ENCODE assay signal across 9 cellular contexts in the genomic region with DNA sequence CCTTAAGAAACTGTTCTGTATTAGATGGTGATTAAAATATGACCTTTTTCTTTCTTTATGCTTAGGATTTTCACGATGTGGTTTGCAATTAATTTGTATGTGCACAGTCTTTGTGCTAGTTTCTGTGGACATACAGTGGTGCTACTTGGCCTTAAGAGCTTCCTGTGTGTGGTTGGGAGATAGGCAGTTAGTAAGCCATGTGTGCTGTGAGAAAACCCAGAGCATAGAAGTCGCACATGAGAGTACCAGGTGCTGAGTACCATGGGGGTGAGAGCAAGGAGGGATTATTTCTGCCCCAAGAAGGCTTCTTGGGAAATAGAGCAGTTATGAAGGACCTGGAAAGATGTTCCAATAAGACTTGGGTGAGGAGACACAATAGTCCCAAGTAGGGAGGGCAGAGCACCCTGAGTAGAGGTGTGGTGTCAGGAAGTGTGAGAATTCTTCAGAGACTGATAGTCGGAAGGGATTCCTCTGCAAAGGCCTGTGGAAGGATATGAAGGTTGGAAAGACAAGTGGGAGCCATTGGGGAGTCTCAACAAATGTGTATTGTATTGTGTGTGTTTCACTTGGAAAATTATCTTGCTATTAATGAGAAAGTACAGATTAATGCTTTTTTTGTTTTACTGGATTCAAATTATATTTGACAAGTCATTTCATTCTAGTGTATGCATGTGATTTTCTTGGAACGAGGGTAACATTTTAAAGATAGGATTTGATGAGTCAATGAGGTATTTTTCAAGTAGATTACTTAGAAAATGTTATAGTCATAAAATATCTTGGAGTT.
DNase-seq lines count a peak whose midpoint lies in the region; ATAC-seq and TF ChIP-seq lines count a peak whose summit lies in the region.
"Had no signal": no experiment of that assay in that cellular context is flagged by ENCODE, and none has a peak within 500 bp of the region (broad histone marks: within the 10 kb centered on the region; RNA-seq: fewer than 3 reads in every experiment).

No MANE protein-coding gene starts in this region.

- TF ChIP-seq CTCF in adrenal gland (IDR thresholded peaks at IDR 0.05), result no peak

- no peak overlapping the region for H2AFZ ChIP-seq in trophoblast cell (ENCODE audit: insufficient read depth, low read length, poor library complexity)

- no peak overlapping the region for H3K14ac ChIP-seq in trophoblast cell (ENCODE audit: low read length)

- DNase-seq in Daoy (ENCODE audit: low read depth) (peak; percentile 85), adrenal gland (no peak), trophoblast cell (no peak), NCI-H1048 (lab: John Stamatoyannopoulos, UW) (no peak), SIG-M5 treated with dmso at 0.1 percent for 504 hours (lab: John Stamatoyannopoulos, UW; ENCODE audit: unreplicated experiment) (no peak), NCI-H1105 treated with DMSO at 0.1 percent for 48 hours (lab: John Stamatoyannopoulos, UW) (no peak)
- DNase-seq: lower lobe of right lung had no signal

- H3K9me3 ChIP-seq in adrenal gland (replicated peaks in 1 of 3), result no peaks in the 10 kb centered on the region
- H3K9me3 ChIP-seq in trophoblast cell (ENCODE audit: insufficient read depth, low read depth, low read length), result no peaks in the 10 kb centered on the region
- H3K9me3 ChIP-seq: lower lobe of right lung had no signal

- H3K4me3 ChIP-seq in adrenal gland (no peak overlapping the region), trophoblast cell (ENCODE audit: low read depth, low read length) (no peak overlapping the region)
- H3K4me3 ChIP-seq: lower lobe of right lung had no signal

- H2BK5ac ChIP-seq in trophoblast cell (ENCODE audit: low read depth, low read length, poor library complexity), result no peak overlapping the region

- H2BK12ac ChIP-seq in trophoblast cell (ENCODE audit: low read length), result no peak overlapping the region

- no peak overlapping the region for H2AK5ac ChIP-seq in trophoblast cell (ENCODE audit: low read length)

- intact Hi-C loops in adrenal gland (cut with DNase I), result no loop called here

- H3K79me2 ChIP-seq in trophoblast cell (ENCODE audit: control insufficient read depth, insufficient read depth, low read length, poor library complexity), result peaks cover 4% of the 10 kb centered on the region

- no peak overlapping the region for H4K12ac ChIP-seq in trophoblast cell (ENCODE audit: low read depth, low read length)

- H3K27ac ChIP-seq in adrenal gland, result peak overlapping the region in 3 of 5 donors; percentile 10 to 58 (median 27)
- no peak overlapping the region for H3K27ac ChIP-seq in trophoblast cell (ENCODE audit: low read depth, low read length)
- H3K27ac ChIP-seq: lower lobe of right lung had no signal

- 60 to 68% (median 65%) methylated on average over 4 of the region's 4 CpGs for WGBS in adrenal gland, 4 donors
- WGBS in trophoblast cell (ENCODE audit: extremely low coverage, insufficient coverage, insufficient read length), result no CpG with 5 or more reads among the region's 4 CpGs

- H3K4ac ChIP-seq in trophoblast cell (ENCODE audit: low read depth, low read length), result no peak overlapping the region

- no peaks in the 10 kb centered on the region for H3K27me3 ChIP-seq in adrenal gland
- H3K27me3 ChIP-seq in trophoblast cell (ENCODE audit: insufficient read depth, low read length), result no peaks in the 10 kb centered on the region

- H3K4me1 ChIP-seq in adrenal gland (replicated peaks in 1 of 2) (peaks cover 11 to 35% of the 10 kb centered on the region in 2 donors), trophoblast cell (ENCODE audit: control insufficient read depth in 1 of 2, insufficient read depth in 2 of 2, low read length in 2 of 2) (peaks cover 12 to 22% of the 10 kb centered on the region in 2 experiments)

- H3K36me3 ChIP-seq in adrenal gland (replicated peaks in 1 of 2) (no peaks in the 10 kb centered on the region), trophoblast cell (ENCODE audit: control insufficient read depth in 1 of 2, insufficient read depth in 2 of 2, low read length in 2 of 2) (no peaks in the 10 kb centered on the region)
- H3K36me3 ChIP-seq: lower lobe of right lung had no signal

- no peak overlapping the region for H4K91ac ChIP-seq in trophoblast cell (ENCODE audit: low read depth, low read length)

- peak overlapping the region; percentile 1 for H3K23ac ChIP-seq in trophoblast cell (ENCODE audit: low read length)

- H4K8ac ChIP-seq in trophoblast cell (ENCODE audit: low read depth, low read length), result no peak overlapping the region

- peak; percentile 96 for ATAC-seq in GM19467 (IDR thresholded peaks at IDR 0.05; ENCODE audit: unreplicated experiment)
- ATAC-seq in HG03457 (IDR thresholded peaks at IDR 0.05; ENCODE audit: unreplicated experiment), result peak; percentile 81

- H3K18ac ChIP-seq in trophoblast cell (ENCODE audit: low read length), result no peak overlapping the region

- TF ChIP-seq POLR2A in adrenal gland (IDR thresholded peaks at IDR 0.05), result no peak

- H2BK120ac ChIP-seq in trophoblast cell (ENCODE audit: insufficient read depth, low read length, poor library complexity), result no peak overlapping the region

- no peak overlapping the region for H3K9ac ChIP-seq in trophoblast cell (ENCODE audit: low read length)

- no peak overlapping the region for H3K4me2 ChIP-seq in trophoblast cell (ENCODE audit: low read length)

- peaks cover 12% of the 10 kb centered on the region for H3K79me1 ChIP-seq in trophoblast cell (ENCODE audit: low read length)
